In genomic region chr3:51942603-51943450, GRCh38 we compare ENCODE assay signal across 8 cellular contexts. TPM values are rescaled to one million over a fixed set of nuclear protein-coding genes. Genes with fewer than 3 reads are reported as not detected.
A peak's percentile ranks its signal among the peaks of the same experiment; 100 is the strongest.
DNase-seq lines count a peak whose midpoint lies in the region; ATAC-seq and TF ChIP-seq lines count a peak whose summit lies in the region.

No MANE protein-coding gene starts in this region.

- intact Hi-C loops in esophagus muscularis mucosa (cut with DNase I) = loop anchor here (1.0 to 5.0 kb wide), 3 partner anchors 32 to 199 kb away; partner anchors contain the start of genes ABHD14A and ABHD14B

- H3K9me3 Mint-ChIP-seq in natural killer cell treated with Interleukin-12 subunit alpha and Interleukin-12 subunit beta and Interleukin-15 and Interleukin-18, amount 100 ng/mL, for 72 hours = no peaks in the 10 kb centered on the region

- H3K79me2 ChIP-seq in Karpas-422 (ENCODE audit: low read length) = peaks cover 34% of the 10 kb centered on the region

- WGBS in esophagus muscularis mucosa = 40% methylated on average over 12 of the region's 17 CpGs
- 29 to 36% methylated on average over 15 to 16 of the region's 17 CpGs for WGBS in tibial nerve, 2 donors

- TF ChIP-seq CTCF in esophagus muscularis mucosa (IDR thresholded peaks at IDR 0.05) (no peak), tibial nerve (IDR thresholded peaks at IDR 0.05) (no peak)

- peaks cover 9% of the 10 kb centered on the region; the same call in 1 of the 2 replicates for H4K20me1 ChIP-seq in Karpas-422 (ENCODE audit: insufficient read depth, low read depth, low read length)

- H3K9me2 ChIP-seq in Karpas-422 (replicated peaks; ENCODE audit: insufficient read depth, low read length) = no peaks in the 10 kb centered on the region

- H3K9me3 ChIP-seq in Karpas-422 (ENCODE audit: low read length) (no peaks in the 10 kb centered on the region), esophagus muscularis mucosa (no peaks in the 10 kb centered on the region), tibial nerve (no peaks in the 10 kb centered on the region)

- H3K36me3 Mint-ChIP-seq in natural killer cell treated with Interleukin-12 subunit alpha and Interleukin-12 subunit beta and Interleukin-15 and Interleukin-18, amount 100 ng/mL, for 72 hours = no peaks in the 10 kb centered on the region

- H3K27ac ChIP-seq in Karpas-422 (ENCODE audit: low read length) (peak overlapping the region; percentile 75), esophagus muscularis mucosa (replicated peaks in 1 of 4) (peak overlapping the region; percentile 88 to 95 (median 90)), tibial nerve (peak overlapping the region; percentile 86 to 95 (median 92))

- DNase-seq in SIG-M5 treated with dmso at 0.1 percent for 504 hours (lab: John Stamatoyannopoulos, UW; ENCODE audit: unreplicated experiment) (peak; percentile 28), SIG-M5 (lab: John Stamatoyannopoulos, UW) (no peak), Karpas-422 (peak; percentile 90), esophagus muscularis mucosa (ENCODE audit: extremely low spot score) (no peak), tibial nerve (ENCODE audit: low spot score in 2 of 2) (peak in 1 of 2 donors; percentile 24), NCI-H748 (lab: John Stamatoyannopoulos, UW; ENCODE audit: unreplicated experiment) (no peak)
- DNase-seq in activated CD8-positive, alpha-beta memory T cell treated with anti-CD3 and anti-CD28 coated beads for 48 hours (ENCODE audit: low read depth in 2 of 3, low spot score in 2 of 3) = peak in 2 of 3 experiments; percentile 10 to 43
- DNase-seq in natural killer cell treated with Interleukin-12 subunit alpha and Interleukin-12 subunit beta and Interleukin-15 and Interleukin-18, amount 100 ng/mL, for 72 hours (ENCODE audit: low spot score) = peak; percentile 61

- peak overlapping the region; percentile 61; the same call in 1 of the 2 replicates for H2AFZ ChIP-seq in Karpas-422 (ENCODE audit: low read length)

- peaks cover 29% of the 10 kb centered on the region for H3K4me1 ChIP-seq in Karpas-422 (ENCODE audit: low read length)
- H3K4me1 ChIP-seq in esophagus muscularis mucosa = peaks cover 31 to 46% (median 33%) of the 10 kb centered on the region in 4 donors
- H3K4me1 ChIP-seq in tibial nerve = peaks cover 3 to 38% (median 26%) of the 10 kb centered on the region in 4 donors

- H3K4me3 ChIP-seq in Karpas-422 (ENCODE audit: low read length) (peak overlapping the region; percentile 85), esophagus muscularis mucosa (peak overlapping the region; percentile 77 to 88 (median 82)), tibial nerve (peak overlapping the region; percentile 29 to 96 (median 76))

- TF ChIP-seq POLR2A in esophagus muscularis mucosa (IDR thresholded peaks at IDR 0.05; ENCODE audit: low read depth) (no peak), tibial nerve (IDR thresholded peaks at IDR 0.05) (no peak)

- H3K27ac Mint-ChIP-seq in natural killer cell treated with Interleukin-12 subunit alpha and Interleukin-12 subunit beta and Interleukin-15 and Interleukin-18, amount 100 ng/mL, for 72 hours = peak overlapping the region; percentile 66 to 77

- TF ChIP-seq EP300 in esophagus muscularis mucosa (IDR thresholded peaks at IDR 0.05) (no peak), tibial nerve (IDR thresholded peaks at IDR 0.05) (peak in 1 of 2 donors; percentile 25)

- peak overlapping the region; percentile 83 for H3K4me3 Mint-ChIP-seq in natural killer cell treated with Interleukin-12 subunit alpha and Interleukin-12 subunit beta and Interleukin-15 and Interleukin-18, amount 100 ng/mL, for 72 hours

- peak overlapping the region; percentile 99 for H3K4me2 ChIP-seq in Karpas-422 (ENCODE audit: low read depth, low read length, poor library complexity, severe bottlenecking)

- ATAC-seq in natural killer cell treated with Interleukin-12 subunit alpha and Interleukin-12 subunit beta and Interleukin-15 and Interleukin-18, amount 100 ng/mL, for 72 hours = peak in 1 of 2 donors; percentile 12

- peaks cover 11% of the 10 kb centered on the region; the same call in 1 of the 2 replicates for H3K36me3 ChIP-seq in Karpas-422 (ENCODE audit: insufficient read depth, low read length)
- peaks cover 1 to 53% (median 40%) of the 10 kb centered on the region in 4 donors for H3K36me3 ChIP-seq in esophagus muscularis mucosa
- peaks cover 0 to 42% (median 10%) of the 10 kb centered on the region in 3 donors for H3K36me3 ChIP-seq in tibial nerve

- peak overlapping the region; percentile 97 for H3K9ac ChIP-seq in Karpas-422 (ENCODE audit: low read length)

- H3K27me3 Mint-ChIP-seq in natural killer cell treated with Interleukin-12 subunit alpha and Interleukin-12 subunit beta and Interleukin-15 and Interleukin-18, amount 100 ng/mL, for 72 hours = no peaks in the 10 kb centered on the region

- H3K27me3 ChIP-seq in Karpas-422 (ENCODE audit: low read length) (no peaks in the 10 kb centered on the region), esophagus muscularis mucosa (no peaks in the 10 kb centered on the region), tibial nerve (no peaks in the 10 kb centered on the region)

- peaks cover 29 to 35% of the 10 kb centered on the region in 2 donors for H3K4me1 Mint-ChIP-seq in natural killer cell treated with Interleukin-12 subunit alpha and Interleukin-12 subunit beta and Interleukin-15 and Interleukin-18, amount 100 ng/mL, for 72 hours (ENCODE audit: low read depth in 2 of 2)

RNA-seq across cellular contexts. Expression of gene PARP3, which starts 0.7 kb away (rescaled TPM):
- total RNA-seq in Karpas-422 (2014; rRNA removed; shearing (Covaris generic); ENCODE audit: low replicate concordance) = 29.1 and 43.5 TPM in 2 replicates
- 10 to 100 TPM; 22.9 to 37.9 (median 30.1) TPM for total RNA-seq in esophagus muscularis mucosa
- total RNA-seq in natural killer cell treated with Interleukin-12 subunit alpha and Interleukin-12 subunit beta and Interleukin-15 and Interleukin-18, amount 100 ng/mL, for 72 hours = 10 to 100 TPM in 1 of 2 donors, 1 to 10 TPM in 1; 3.7 to 11.9 TPM
- total RNA-seq in tibial nerve = 10 to 100 TPM; 19.9 to 55.9 (median 40.6) TPM

RNA-seq across cellular contexts. Expression of gene RRP9, which starts 1.1 kb away (rescaled TPM):
- 15.1 and 39.8 TPM in 2 replicates for total RNA-seq in Karpas-422 (2014; rRNA removed; shearing (Covaris generic); ENCODE audit: low replicate concordance)
- 10 to 100 TPM in 3 of 4 donors, 1 to 10 TPM in 1; 9.6 to 20.7 (median 15.5) TPM for total RNA-seq in esophagus muscularis mucosa
- total RNA-seq in natural killer cell treated with Interleukin-12 subunit alpha and Interleukin-12 subunit beta and Interleukin-15 and Interleukin-18, amount 100 ng/mL, for 72 hours = 10 to 100 TPM; 46.4 to 78.1 TPM
- total RNA-seq in tibial nerve = 10 to 100 TPM; 14.9 to 32.9 (median 21.3) TPM

RNA-seq across cellular contexts. Expression of gene GPR62, which starts 12.4 kb away (rescaled TPM):
- total RNA-seq in Karpas-422 (2014; rRNA removed; shearing (Covaris generic); ENCODE audit: low replicate concordance) = not detected in 2 replicates
- total RNA-seq in esophagus muscularis mucosa = under 1 TPM; 0.11 to 0.42 (median 0.18) TPM
- not detected for total RNA-seq in natural killer cell treated with Interleukin-12 subunit alpha and Interleukin-12 subunit beta and Interleukin-15 and Interleukin-18, amount 100 ng/mL, for 72 hours
- 1 to 10 TPM in 1 of 4 donors, under 1 TPM in 1, not detected in 2; 0.87 to 1.0 TPM for total RNA-seq in tibial nerve

RNA-seq across cellular contexts. Expression of gene PCBP4, which starts 24.4 kb away (rescaled TPM):
- 16.9 and 17.9 TPM in 2 replicates for total RNA-seq in Karpas-422 (2014; rRNA removed; shearing (Covaris generic); ENCODE audit: low replicate concordance)
- 100 to 1,000 TPM in 2 of 4 donors, 10 to 100 TPM in 2; 54.4 to 378 (median 139) TPM for total RNA-seq in esophagus muscularis mucosa
- total RNA-seq in natural killer cell treated with Interleukin-12 subunit alpha and Interleukin-12 subunit beta and Interleukin-15 and Interleukin-18, amount 100 ng/mL, for 72 hours = 1 to 10 TPM; 7.9 to 8.4 TPM
- total RNA-seq in tibial nerve = 1,000 to 10,000 TPM in 2 of 4 donors, 100 to 1,000 TPM in 2; 838 to 1,216 (median 1,000) TPM

RNA-seq across cellular contexts. Expression of gene ABHD14B, which starts 31.0 kb away (rescaled TPM):
- 104 and 118 TPM in 2 replicates for total RNA-seq in Karpas-422 (2014; rRNA removed; shearing (Covaris generic); ENCODE audit: low replicate concordance)
- total RNA-seq in esophagus muscularis mucosa (10 to 100 TPM; 41.8 to 49.5 (median 46.9) TPM), tibial nerve (10 to 100 TPM; 37.5 to 61.4 (median 50.0) TPM)
- 10 to 100 TPM; 28.0 to 33.2 TPM for total RNA-seq in natural killer cell treated with Interleukin-12 subunit alpha and Interleukin-12 subunit beta and Interleukin-15 and Interleukin-18, amount 100 ng/mL, for 72 hours

Comparison
In these comparisons a context has a peak if more than half of its experiments do, and no peak if none do; other contexts are left out.
1. DNase-seq: peak in SIG-M5 treated with dmso at 0.1 percent for 504 hours (single experiment), Karpas-422 (single experiment), activated CD8-positive, alpha-beta memory T cell treated with anti-CD3 and anti-CD28 coated beads for 48 hours (2 of 3) and natural killer cell treated with Interleukin-12 subunit alpha and Interleukin-12 subunit beta and Interleukin-15 and Interleukin-18, amount 100 ng/mL, for 72 hours (single experiment); none in SIG-M5 (single experiment), esophagus muscularis mucosa (single experiment) and NCI-H748 (single experiment).
2. Peak in every context shown above with its lines, with median percentiles within 50 percentile points of each other: H3K27ac ChIP-seq and H3K4me3 ChIP-seq.